ENCODE assay signal across 1 cellular context in the genomic region with DNA sequence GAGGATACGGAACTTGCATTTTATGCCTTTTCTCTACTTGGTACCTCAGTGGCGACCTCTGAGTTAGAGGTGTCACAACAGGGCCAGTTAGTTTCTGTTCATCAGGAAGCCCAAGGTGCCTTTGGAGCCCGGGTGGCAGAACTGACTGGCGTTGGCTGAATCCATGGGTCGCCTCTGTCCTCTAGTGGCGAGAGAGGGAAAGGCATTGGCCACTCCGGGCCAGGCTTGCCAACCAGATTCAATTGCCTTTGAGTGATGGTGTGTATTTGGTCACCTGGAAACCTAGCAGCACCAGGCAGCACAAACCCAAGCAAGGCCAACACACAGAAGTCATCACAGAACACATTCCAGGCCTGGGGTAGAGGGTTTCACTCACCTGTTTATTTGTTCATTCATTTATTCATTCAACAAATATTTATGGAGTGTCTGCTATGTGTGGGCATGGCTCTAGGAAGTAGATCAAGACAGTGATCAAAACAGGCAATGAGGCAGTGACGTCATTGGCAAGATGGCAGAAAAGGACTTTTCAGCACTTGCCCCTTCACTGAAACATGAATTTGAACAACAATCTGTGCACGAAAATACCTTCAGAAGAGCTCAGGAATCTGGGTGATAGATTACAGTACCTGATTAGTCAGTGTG.
TF ChIP-seq lines count a peak whose summit lies in the region.

No MANE protein-coding gene starts in this region.

TF ChIP-seq in HCT116, 20 proteins besides CTCF, POLR2A, EP300 and RAD21 (continued from another document):
- no peak for TF ChIP-seq ZNF274 (IDR thresholded peaks at IDR 0.05; ENCODE audit: low read depth, low read length)
